24 cellular contexts compared by ENCODE assay signal in genomic region chr19:1090731-1091543, GRCh38. TPM values are rescaled to one million over a fixed set of nuclear protein-coding genes. Genes with fewer than 3 reads are reported as not detected.
DNase-seq lines count a peak whose midpoint lies in the region; ATAC-seq, FAIRE-seq and TF ChIP-seq lines count a peak whose summit lies in the region.
"Had no signal": no experiment of that assay in that cellular context is flagged by ENCODE, and none has a peak within 500 bp of the region (broad histone marks: within the 10 kb centered on the region; RNA-seq: fewer than 3 reads in every experiment).

No MANE protein-coding gene starts in this region.

- H3K36me3 Mint-ChIP-seq in CD8-positive, alpha-beta memory T cell: peaks cover 0 to 59% (median 0%) of the 10 kb centered on the region in 3 donors
- peaks cover 23% of the 10 kb centered on the region for H3K36me3 Mint-ChIP-seq in activated CD4-positive, alpha-beta memory T cell treated with anti-CD3 and anti-CD28 coated beads for 36 hours
- peaks cover 45 to 47% of the 10 kb centered on the region in 2 donors for H3K36me3 Mint-ChIP-seq in stimulated activated naive B cell treated with anti-CD40 and anti-IgM and Interleukin-4, amounts not matched to agents 10 μg/mL and 1 μg/mL and 100 μg/mL, for 72 hours
- H3K36me3 Mint-ChIP-seq: natural killer cell had no signal

- POLR2A ChIA-PET in CD8-positive, alpha-beta memory T cell (lab: Charles Lee): interaction anchor here (0.6 to 18.2 kb wide), 9 partner anchors 9 to 178 kb away, joined by 3 to 737 read pairs (median 12); partner anchors contain the start of genes ABCA7, ARHGAP45, CIRBP and CNN2
- POLR2A ChIA-PET in activated CD4-positive, alpha-beta memory T cell treated with anti-CD3 and anti-CD28 coated beads for 36 hours (lab: Charles Lee): interaction anchor here (0.7 kb wide), 1 partner anchor 26 kb away, joined by 3 read pairs; no protein-coding TSS in a partner anchor
- POLR2A ChIA-PET in K562 (lab: Yijun Ruan, JAX): interaction anchor here (0.8 to 6.2 kb wide), 4 partner anchors 7 to 64 kb away, joined by 3 to 45 read pairs (median 4); partner anchors contain the start of gene CNN2

- no peak overlapping the region for H3K27ac ChIP-seq in CD8-positive, alpha-beta memory T cell (ENCODE audit: low read depth, low read length)
- H3K27ac ChIP-seq in K562 (ENCODE audit: extremely low read depth, low read depth, low read length): no peak overlapping the region
- no peak overlapping the region for H3K27ac ChIP-seq in tibial artery
- H3K27ac ChIP-seq in psoas muscle: no peak overlapping the region
- H3K27ac ChIP-seq: heart left ventricle, parathyroid adenoma had no signal

- intact Hi-C loops in activated CD4-positive, alpha-beta memory T cell treated with anti-CD3 and anti-CD28 coated beads for 36 hours (cut with micrococcal nuclease): no loop called here
- intact Hi-C loops in K562 (cut with micrococcal nuclease): no loop called here
- intact Hi-C loops in tibial artery (cut with DNase I; ENCODE audit: low total_unique reads): loop anchor here (5.0 kb wide), 1 partner anchor 49 kb away; the partner anchor contains the start of gene ABCA7
- intact Hi-C loops in psoas muscle (cut with DNase I): loop anchor here (5.0 kb wide), 1 partner anchor 49 kb away; the partner anchor contains the start of gene ABCA7 (in 2 of the 2)

- H2AFZ ChIP-seq in K562 (ENCODE audit: low read depth, low read length): no peak overlapping the region
- H2AFZ ChIP-seq: parathyroid adenoma had no signal

- no peaks in the 10 kb centered on the region for H3K27me3 ChIP-seq in CD8-positive, alpha-beta memory T cell (ENCODE audit: insufficient read depth, low read length, poor library complexity, severe bottlenecking)
- H3K27me3 ChIP-seq in K562 (ENCODE audit: control insufficient read depth in 2 of 2, insufficient read depth in 2 of 2, low read length in 2 of 2) (no peaks in the 10 kb centered on the region), tibial artery (no peaks in the 10 kb centered on the region), psoas muscle (ENCODE audit: insufficient read depth in 3 of 3, low read length in 2 of 3) (no peaks in the 10 kb centered on the region)
- H3K27me3 ChIP-seq: heart left ventricle had no signal

- no peak overlapping the region for H3K4me3 ChIP-seq in CD8-positive, alpha-beta memory T cell (ENCODE audit: low read length)
- H3K4me3 ChIP-seq in K562: no peak overlapping the region
- no peak overlapping the region for H3K4me3 ChIP-seq in tibial artery
- no peak overlapping the region for H3K4me3 ChIP-seq in psoas muscle
- H3K4me3 ChIP-seq: heart left ventricle had no signal

- peaks cover 0 to 5% of the 10 kb centered on the region in 2 donors for H3K27me3 Mint-ChIP-seq in CD8-positive, alpha-beta memory T cell
- no peaks in the 10 kb centered on the region for H3K27me3 Mint-ChIP-seq in activated CD4-positive, alpha-beta memory T cell treated with anti-CD3 and anti-CD28 coated beads for 36 hours
- H3K27me3 Mint-ChIP-seq in stimulated activated naive B cell treated with anti-CD40 and anti-IgM and Interleukin-4, amounts not matched to agents 10 μg/mL and 1 μg/mL and 100 μg/mL, for 72 hours: no peaks in the 10 kb centered on the region

- FAIRE-seq in K562 (lab: Jason Lieb, UNC): no peak
- FAIRE-seq: GM12892, HTR-8/SVneo had no signal

- 94% methylated on average over 27 of the region's 38 CpGs for WGBS in K562 (ENCODE audit: insufficient coverage, low coverage, missing lambda C conversion rate)
- 91 to 93% (median 91%) methylated on average over 36 to 38 of the region's 38 CpGs for WGBS in psoas muscle, 3 donors

- H3K79me2 ChIP-seq in K562 (ENCODE audit: control insufficient read depth, insufficient read depth, low read length): peaks cover 42% of the 10 kb centered on the region

- DNase-seq in CD8-positive, alpha-beta memory T cell: peak in 2 of 5 donors; percentile 75 to 77
- DNase-seq in activated CD4-positive, alpha-beta memory T cell treated with anti-CD3 and anti-CD28 coated beads for 36 hours: peak; percentile 49
- no peak for DNase-seq in K562 (ENCODE audit: extremely low read depth in 1 of 4, low spot score in 3 of 4)
- no peak for DNase-seq in stimulated activated naive B cell treated with anti-CD40 and anti-IgM and Interleukin-4, amounts not matched to agents 10 μg/mL and 1 μg/mL and 100 μg/mL, for 72 hours
- DNase-seq in tibial artery: no peak
- DNase-seq in psoas muscle: no peak
- no peak for DNase-seq in DMS153 (lab: John Stamatoyannopoulos, UW)
- DNase-seq: activated CD4-positive, alpha-beta T cell treated with anti-CD3 and anti-CD28 coated beads for 48 hours; activated naive CD4-positive, alpha-beta T cell treated with anti-CD3 and anti-CD28 coated beads for 36 hours; COR-L47; heart left ventricle; left colon; natural killer cell; NCI-H1092; NCI-H2029; NCI-H2227 treated with DMSO at 0.1 percent for 48 hours; NCI-H774; SIG-M5; T-helper 1 cell had no signal

- no peak overlapping the region for H3K4me2 ChIP-seq in K562 (ENCODE audit: insufficient read depth, low read length)

- TF ChIP-seq CTCF in K562 (IDR thresholded peaks at IDR 0.05 in 2 of 3, conservative IDR thresholded peaks at IDR 0.05 in 1 of 3; ENCODE audit: insufficient read depth in 2 of 3, low read depth in 1 of 3, low read length in 3 of 3): no peak
- no peak for TF ChIP-seq CTCF in tibial artery (IDR thresholded peaks at IDR 0.05)
- TF ChIP-seq CTCF in psoas muscle (IDR thresholded peaks at IDR 0.05): no peak

- H3K36me3 ChIP-seq in CD8-positive, alpha-beta memory T cell (ENCODE audit: insufficient read depth, low read length): peaks cover 19% of the 10 kb centered on the region
- H3K36me3 ChIP-seq in K562 (ENCODE audit: control insufficient read depth, insufficient read depth, low read length) (peaks cover 73% of the 10 kb centered on the region), tibial artery (peaks cover 48 to 74% (median 48%) of the 10 kb centered on the region in 3 donors), psoas muscle (ENCODE audit: insufficient read depth in 1 of 2, low read depth in 1 of 2) (peaks cover 3 to 64% of the 10 kb centered on the region in 2 donors)

- TF ChIP-seq RAD21 in K562 (CRISPR knock-in tag; conservative IDR thresholded peaks at IDR 0.05 in 1 of 2, IDR thresholded peaks at IDR 0.05 in 1 of 2): no peak

- H3K9ac ChIP-seq in K562 (ENCODE audit: insufficient read depth in 1 of 2, low read depth in 2 of 2, low read length in 2 of 2): no peak overlapping the region
- H3K9ac ChIP-seq: parathyroid adenoma had no signal

- H3K27ac Mint-ChIP-seq in CD8-positive, alpha-beta memory T cell: peak overlapping the region in 7 of 8 donors; percentile 57 to 89 (median 66)
- peak overlapping the region; percentile 38 for H3K27ac Mint-ChIP-seq in activated CD4-positive, alpha-beta memory T cell treated with anti-CD3 and anti-CD28 coated beads for 36 hours
- peak overlapping the region; percentile 56 for H3K27ac Mint-ChIP-seq in stimulated activated naive B cell treated with anti-CD40 and anti-IgM and Interleukin-4, amounts not matched to agents 10 μg/mL and 1 μg/mL and 100 μg/mL, for 72 hours
- H3K27ac Mint-ChIP-seq: activated naive CD4-positive, alpha-beta T cell treated with anti-CD3 and anti-CD28 coated beads for 36 hours; mesothelial cell of epicardium had no signal

- peaks cover 39 to 74% (median 42%) of the 10 kb centered on the region in 3 donors for H3K4me1 Mint-ChIP-seq in CD8-positive, alpha-beta memory T cell
- peaks cover 45% of the 10 kb centered on the region for H3K4me1 Mint-ChIP-seq in activated CD4-positive, alpha-beta memory T cell treated with anti-CD3 and anti-CD28 coated beads for 36 hours (ENCODE audit: low read depth)
- H3K4me1 Mint-ChIP-seq in stimulated activated naive B cell treated with anti-CD40 and anti-IgM and Interleukin-4, amounts not matched to agents 10 μg/mL and 1 μg/mL and 100 μg/mL, for 72 hours: peaks cover 35 to 54% of the 10 kb centered on the region in 2 donors

- in situ Hi-C loops in K562 (cut with MboI): no loop called here

- H3K4me1 ChIP-seq in CD8-positive, alpha-beta memory T cell (ENCODE audit: insufficient read depth, low read length): peaks cover 60% of the 10 kb centered on the region
- H3K4me1 ChIP-seq in K562 (replicated peaks in 1 of 2; ENCODE audit: control insufficient read depth in 2 of 2, insufficient read depth in 2 of 2, low read length in 2 of 2) (peaks cover 8 to 72% of the 10 kb centered on the region in 2 experiments; a peak in 4 of 5 replicates), tibial artery (peaks cover 0 to 33% (median 25%) of the 10 kb centered on the region in 4 donors), psoas muscle (peaks cover 15% of the 10 kb centered on the region)

- peak overlapping the region in 4 of 7 donors; percentile 47 to 54 (median 54) for H3K4me3 Mint-ChIP-seq in CD8-positive, alpha-beta memory T cell
- H3K4me3 Mint-ChIP-seq in activated CD4-positive, alpha-beta memory T cell treated with anti-CD3 and anti-CD28 coated beads for 36 hours: no peak overlapping the region
- H3K4me3 Mint-ChIP-seq in stimulated activated naive B cell treated with anti-CD40 and anti-IgM and Interleukin-4, amounts not matched to agents 10 μg/mL and 1 μg/mL and 100 μg/mL, for 72 hours: no peak overlapping the region
- H3K4me3 Mint-ChIP-seq: activated naive CD4-positive, alpha-beta T cell treated with anti-CD3 and anti-CD28 coated beads for 36 hours; mesothelial cell of epicardium; natural killer cell had no signal

- H3K9me3 ChIP-seq in CD8-positive, alpha-beta memory T cell (ENCODE audit: low read length): no peaks in the 10 kb centered on the region
- H3K9me3 ChIP-seq in K562 (replicated peaks; ENCODE audit: control insufficient read depth, insufficient read depth, low read depth, low read length) (no peaks in the 10 kb centered on the region), tibial artery (no peaks in the 10 kb centered on the region), psoas muscle (no peaks in the 10 kb centered on the region)
- H3K9me3 ChIP-seq: heart left ventricle had no signal

- no peaks in the 10 kb centered on the region for H3K9me3 Mint-ChIP-seq in CD8-positive, alpha-beta memory T cell
- no peaks in the 10 kb centered on the region for H3K9me3 Mint-ChIP-seq in activated CD4-positive, alpha-beta memory T cell treated with anti-CD3 and anti-CD28 coated beads for 36 hours
- H3K9me3 Mint-ChIP-seq in stimulated activated naive B cell treated with anti-CD40 and anti-IgM and Interleukin-4, amounts not matched to agents 10 μg/mL and 1 μg/mL and 100 μg/mL, for 72 hours: no peaks in the 10 kb centered on the region
- H3K9me3 Mint-ChIP-seq: activated naive CD4-positive, alpha-beta T cell treated with anti-CD3 and anti-CD28 coated beads for 36 hours; mesothelial cell of epicardium; natural killer cell had no signal

- CTCF ChIA-PET in CD8-positive, alpha-beta memory T cell (lab: Charles Lee): interaction anchor here (1.5 to 18.7 kb wide), 6 partner anchors 11 to 102 kb away, joined by 4 to 264 read pairs (median 31); partner anchors contain the start of genes ARHGAP45 and CNN2
- CTCF ChIA-PET in activated CD4-positive, alpha-beta memory T cell treated with anti-CD3 and anti-CD28 coated beads for 36 hours (lab: Charles Lee): interaction anchor here (1.6 kb wide), 1 partner anchor 9 kb away, joined by 5 read pairs; no protein-coding TSS in a partner anchor
- CTCF ChIA-PET in K562 (lab: Yijun Ruan, JAX; ENCODE audit: low intra/inter-chr PET ratio): no interaction called here

- no TSS peak for BruUV-seq in K562 (replicated peaks; lab: Mats Ljungman, UMichigan)

- TF ChIP-seq EP300 in K562 (IDR thresholded peaks at IDR 0.05; ENCODE audit: low read length): no peak

- no peak for TF ChIP-seq POLR2A in K562 (conservative IDR thresholded peaks at IDR 0.05)

- H3K9me1 ChIP-seq in K562 (ENCODE audit: control insufficient read depth, insufficient read depth, low read length): no peaks in the 10 kb centered on the region

- H4K20me1 ChIP-seq in K562 (replicated peaks; ENCODE audit: control insufficient read depth, insufficient read depth, low read length): peaks cover 11% of the 10 kb centered on the region; the same call in 1 of the 2 replicates

- ATAC-seq in K562: no peak
- no peak for ATAC-seq in stimulated activated naive B cell treated with anti-CD40 and anti-IgM and Interleukin-4, amounts not matched to agents 10 μg/mL and 1 μg/mL and 100 μg/mL, for 72 hours (replicated peaks)
- no peak for ATAC-seq in psoas muscle
- ATAC-seq: heart left ventricle, left colon, sciatic nerve had no signal

RNA-seq across cellular contexts. Expression of gene POLR2E, which starts 4.2 kb away (rescaled TPM):
- 100 to 1,000 TPM; 270 to 278 TPM for total RNA-seq in CD8-positive, alpha-beta memory T cell
- polyA plus RNA-seq in CD8-positive, alpha-beta memory T cell: 249 TPM
- total RNA-seq in activated CD4-positive, alpha-beta memory T cell treated with anti-CD3 and anti-CD28 coated beads for 36 hours: 100 to 1,000 TPM; 204 to 207 TPM
- total RNA-seq in K562 (2011; cell fraction: chromatin; rRNA removed; ENCODE audit: low replicate concordance): 38.2 and 129 TPM in 2 replicates
- 126 and 135 TPM in 2 replicates for total RNA-seq in K562 (2011; cell fraction: nucleolus; rRNA removed)
- total RNA-seq in K562 (2011; cell fraction: nucleoplasm; rRNA removed): 74.1 and 78.7 TPM in 2 replicates
- total RNA-seq in K562 (2014; rRNA removed): 297 and 441 TPM in 2 replicates
- 40.2 and 78.0 TPM in 2 replicates for total RNA-seq in K562 (2014; rRNA removed; fragmentation: Illumina TruSeq; extraction: Trizol)
- total RNA-seq in K562 (2015; rRNA removed; fragmentation: Illumina TruSeq; extraction: Trizol): 141 and 144 TPM in 2 replicates
- 328 and 351 TPM in 2 replicates for total RNA-seq in K562 (2021)
- 244 and 334 TPM in 2 replicates for polyA plus RNA-seq in K562 (2011; rRNA removed)
- polyA plus RNA-seq in K562 (2011; cell fraction: cytosol; rRNA removed): 305 and 616 TPM in 2 replicates
- 112 and 143 TPM in 2 replicates for polyA plus RNA-seq in K562 (2011; cell fraction: nucleus; rRNA removed)
- 291 and 445 TPM in 2 replicates for polyA plus RNA-seq in K562 (2012)
- 267 and 448 TPM in 2 replicates for polyA plus RNA-seq in K562 (2014; fragmentation: Illumina TruSeq; extraction: Trizol)
- polyA plus RNA-seq in K562 (2014; fragmentation: Nextera tagmentation; extraction: Ambion mirVana): 10 to 100 TPM in 1 of 2 experiments, 1 to 10 TPM in 1; 3.4 to 32.5 TPM
- 413 and 438 TPM in 2 replicates for polyA plus RNA-seq in K562 (2014; rRNA removed)
- 36.0 and 77.6 TPM in 2 replicates for polyA minus RNA-seq in K562 (2011; rRNA and poly(A)+ RNA removed)
- polyA minus RNA-seq in K562 (2011; cell fraction: cytosol; rRNA and poly(A)+ RNA removed): 127 and 173 TPM in 2 replicates
- 45.4 and 50.5 TPM in 2 replicates for polyA minus RNA-seq in K562 (2011; cell fraction: nucleus; rRNA and poly(A)+ RNA removed)
- total RNA-seq in psoas muscle: 100 to 1,000 TPM; 133 to 147 (median 143) TPM
- polyA plus RNA-seq in psoas muscle: 100 to 1,000 TPM; 170 to 243 (median 217) TPM

RNA-seq across cellular contexts. Expression of gene GPX4, which starts 12.9 kb away (rescaled TPM):
- 100 to 1,000 TPM; 222 TPM for total RNA-seq in CD8-positive, alpha-beta memory T cell
- polyA plus RNA-seq in CD8-positive, alpha-beta memory T cell: 373 TPM
- total RNA-seq in activated CD4-positive, alpha-beta memory T cell treated with anti-CD3 and anti-CD28 coated beads for 36 hours: 100 to 1,000 TPM; 274 to 275 TPM
- 61.5 and 154 TPM in 2 replicates for total RNA-seq in K562 (2011; cell fraction: chromatin; rRNA removed; ENCODE audit: low replicate concordance)
- total RNA-seq in K562 (2011; cell fraction: nucleolus; rRNA removed): 171 and 189 TPM in 2 replicates
- 129 and 161 TPM in 2 replicates for total RNA-seq in K562 (2011; cell fraction: nucleoplasm; rRNA removed)
- total RNA-seq in K562 (2014; rRNA removed) (639 and 643 TPM in 2 replicates), K562 (2014; rRNA removed; fragmentation: Illumina TruSeq; extraction: Trizol) (131 and 209 TPM in 2 replicates), K562 (2015; rRNA removed; fragmentation: Illumina TruSeq; extraction: Trizol) (349 and 395 TPM in 2 replicates), K562 (2021) (383 and 392 TPM in 2 replicates), psoas muscle (100 to 1,000 TPM; 279 to 560 (median 304) TPM)
- polyA plus RNA-seq in K562 (2011; rRNA removed) (223 and 286 TPM in 2 replicates), K562 (2014; fragmentation: Illumina TruSeq; extraction: Trizol) (434 and 536 TPM in 2 replicates), K562 (2014; fragmentation: Nextera tagmentation; extraction: Ambion mirVana) (100 to 1,000 TPM in 1 of 2 experiments, 10 to 100 TPM in 1; 61.4 to 125 TPM), K562 (2014; rRNA removed) (661 and 856 TPM in 2 replicates), psoas muscle (100 to 1,000 TPM; 490 to 762 (median 618) TPM)
- polyA plus RNA-seq in K562 (2011; cell fraction: cytosol; rRNA removed): 531 and 777 TPM in 2 replicates
- polyA plus RNA-seq in K562 (2011; cell fraction: nucleus; rRNA removed): 389 and 485 TPM in 2 replicates
- polyA plus RNA-seq in K562 (2012): 659 and 746 TPM in 2 replicates
- polyA minus RNA-seq in K562 (2011; rRNA and poly(A)+ RNA removed): 117 and 134 TPM in 2 replicates
- 191 and 300 TPM in 2 replicates for polyA minus RNA-seq in K562 (2011; cell fraction: cytosol; rRNA and poly(A)+ RNA removed)
- polyA minus RNA-seq in K562 (2011; cell fraction: nucleus; rRNA and poly(A)+ RNA removed): 54.3 and 64.1 TPM in 2 replicates

RNA-seq across cellular contexts. Expression of gene ARHGAP45, which starts 24.0 kb away (rescaled TPM):
- 100 to 1,000 TPM; 212 to 220 TPM for total RNA-seq in CD8-positive, alpha-beta memory T cell
- polyA plus RNA-seq in CD8-positive, alpha-beta memory T cell: 478 TPM
- 100 to 1,000 TPM; 136 to 142 TPM for total RNA-seq in activated CD4-positive, alpha-beta memory T cell treated with anti-CD3 and anti-CD28 coated beads for 36 hours
- 25.6 and 81.0 TPM in 2 replicates for total RNA-seq in K562 (2011; cell fraction: chromatin; rRNA removed; ENCODE audit: low replicate concordance)
- total RNA-seq in K562 (2011; cell fraction: nucleolus; rRNA removed): 39.0 and 49.5 TPM in 2 replicates
- 22.7 and 24.1 TPM in 2 replicates for total RNA-seq in K562 (2011; cell fraction: nucleoplasm; rRNA removed)
- total RNA-seq in K562 (2014; rRNA removed) (22.1 and 31.1 TPM in 2 replicates), K562 (2014; rRNA removed; fragmentation: Illumina TruSeq; extraction: Trizol) (1.0 and 1.8 TPM in 2 replicates), K562 (2015; rRNA removed; fragmentation: Illumina TruSeq; extraction: Trizol) (4.2 and 6.0 TPM in 2 replicates), K562 (2021) (18.0 and 19.9 TPM in 2 replicates), psoas muscle (1 to 10 TPM; 2.0 to 4.0 (median 3.2) TPM)
- polyA plus RNA-seq in K562 (2011; rRNA removed) (4.4 and 7.6 TPM in 2 replicates), K562 (2014; fragmentation: Illumina TruSeq; extraction: Trizol) (1.9 and 6.9 TPM in 2 replicates), K562 (2014; fragmentation: Nextera tagmentation; extraction: Ambion mirVana) (under 1 TPM; 0.08 to 0.63 TPM), K562 (2014; rRNA removed) (16.3 and 20.2 TPM in 2 replicates), psoas muscle (1 to 10 TPM; 1.2 to 1.8 (median 1.8) TPM)
- 5.6 and 12.6 TPM in 2 replicates for polyA plus RNA-seq in K562 (2011; cell fraction: cytosol; rRNA removed)
- polyA plus RNA-seq in K562 (2011; cell fraction: nucleus; rRNA removed): 17.8 and 38.7 TPM in 2 replicates
- polyA plus RNA-seq in K562 (2012): 15.0 and 15.2 TPM in 2 replicates
- polyA minus RNA-seq in K562 (2011; rRNA and poly(A)+ RNA removed): 1.7 and 2.0 TPM in 2 replicates
- 6.2 and 8.5 TPM in 2 replicates for polyA minus RNA-seq in K562 (2011; cell fraction: cytosol; rRNA and poly(A)+ RNA removed)
- 5.5 and 6.6 TPM in 2 replicates for polyA minus RNA-seq in K562 (2011; cell fraction: nucleus; rRNA and poly(A)+ RNA removed)

RNA-seq across cellular contexts. Expression of gene ABCA7, which starts 51.0 kb away (rescaled TPM):
- 10 to 100 TPM; 33.8 to 39.5 TPM for total RNA-seq in CD8-positive, alpha-beta memory T cell
- 14.1 TPM for polyA plus RNA-seq in CD8-positive, alpha-beta memory T cell
- 10 to 100 TPM; 28.3 to 29.3 TPM for total RNA-seq in activated CD4-positive, alpha-beta memory T cell treated with anti-CD3 and anti-CD28 coated beads for 36 hours
- 266 and 789 TPM in 2 replicates for total RNA-seq in K562 (2011; cell fraction: chromatin; rRNA removed; ENCODE audit: low replicate concordance)
- total RNA-seq in K562 (2011; cell fraction: nucleolus; rRNA removed): 519 and 639 TPM in 2 replicates
- total RNA-seq in K562 (2011; cell fraction: nucleoplasm; rRNA removed): 258 and 297 TPM in 2 replicates
- 31.4 and 45.4 TPM in 2 replicates for total RNA-seq in K562 (2014; rRNA removed)
- 8.9 and 12.7 TPM in 2 replicates for total RNA-seq in K562 (2014; rRNA removed; fragmentation: Illumina TruSeq; extraction: Trizol)
- total RNA-seq in K562 (2015; rRNA removed; fragmentation: Illumina TruSeq; extraction: Trizol): 19.1 and 22.8 TPM in 2 replicates
- 90.0 and 96.1 TPM in 2 replicates for total RNA-seq in K562 (2021)
- polyA plus RNA-seq in K562 (2011; rRNA removed): 32.6 and 52.0 TPM in 2 replicates
- polyA plus RNA-seq in K562 (2011; cell fraction: cytosol; rRNA removed): 31.0 and 47.7 TPM in 2 replicates
- polyA plus RNA-seq in K562 (2011; cell fraction: nucleus; rRNA removed): 504 and 724 TPM in 2 replicates
- 65.1 and 67.9 TPM in 2 replicates for polyA plus RNA-seq in K562 (2012)
- polyA plus RNA-seq in K562 (2014; fragmentation: Illumina TruSeq; extraction: Trizol): 31.2 and 32.6 TPM in 2 replicates
- polyA plus RNA-seq in K562 (2014; fragmentation: Nextera tagmentation; extraction: Ambion mirVana): 1 to 10 TPM; 2.3 to 3.0 TPM
- 73.5 and 94.1 TPM in 2 replicates for polyA plus RNA-seq in K562 (2014; rRNA removed)
- 13.1 and 14.8 TPM in 2 replicates for polyA minus RNA-seq in K562 (2011; rRNA and poly(A)+ RNA removed)
- 24.3 and 51.6 TPM in 2 replicates for polyA minus RNA-seq in K562 (2011; cell fraction: cytosol; rRNA and poly(A)+ RNA removed)
- polyA minus RNA-seq in K562 (2011; cell fraction: nucleus; rRNA and poly(A)+ RNA removed): 164 and 176 TPM in 2 replicates
- 10 to 100 TPM in 3 of 4 donors, 1 to 10 TPM in 1; 5.2 to 19.5 (median 16.5) TPM for total RNA-seq in psoas muscle
- 10 to 100 TPM in 1 of 3 donors, 1 to 10 TPM in 2; 2.6 to 10.1 (median 3.3) TPM for polyA plus RNA-seq in psoas muscle

Comparison
In these comparisons a context has a peak if more than half of its experiments do, and no peak if none do; other contexts are left out.
1. H3K4me3 Mint-ChIP-seq: peak in CD8-positive, alpha-beta memory T cell (4 of 7); none in activated CD4-positive, alpha-beta memory T cell treated with anti-CD3 and anti-CD28 coated beads for 36 hours (single experiment) and stimulated activated naive B cell treated with anti-CD40 and anti-IgM and Interleukin-4, amounts not matched to agents 10 μg/mL and 1 μg/mL and 100 μg/mL, for 72 hours (0 of 2).
2. intact Hi-C loops: an anchor here in tibial artery (5.0 kb wide) and psoas muscle (5.0 kb wide); none called in activated CD4-positive, alpha-beta memory T cell treated with anti-CD3 and anti-CD28 coated beads for 36 hours and K562.
3. Peak in every context shown above with its lines, with median percentiles within 50 percentile points of each other: H3K27ac Mint-ChIP-seq.